ENCODE assay signal across 9 cellular contexts in genomic region chr5:87899109-87900100, GRCh38.
A peak's percentile ranks its signal among the peaks of the same experiment; 100 is the strongest.
DNase-seq lines count a peak whose midpoint lies in the region; ATAC-seq and TF ChIP-seq lines count a peak whose summit lies in the region.
"Had no signal": no experiment of that assay in that cellular context is flagged by ENCODE, and none has a peak within 500 bp of the region (broad histone marks: within the 10 kb centered on the region; RNA-seq: fewer than 3 reads in every experiment).

No MANE protein-coding gene starts in this region.

- POLR2A ChIA-PET in OCI-LY7 (lab: Charles Lee) = interaction anchor here (1.1 kb wide), 1 partner anchor 13 kb away, joined by 3 read pairs; no protein-coding TSS in a partner anchor

- no peaks in the 10 kb centered on the region for H3K9me2 ChIP-seq in OCI-LY7 (ENCODE audit: insufficient read depth, low read length)

- peak; percentile 29 for DNase-seq in DMS 273 (lab: John Stamatoyannopoulos, UW; ENCODE audit: unreplicated experiment)
- DNase-seq in DMS 273 treated with DMSO at 0.1 percent for 48 hours (lab: John Stamatoyannopoulos, UW) = no peak
- peak; percentile 64 for DNase-seq in OCI-LY7 (ENCODE audit: low spot score)
- DNase-seq in heart right ventricle = peak; percentile 16 to 63
- DNase-seq in superior temporal gyrus (ENCODE audit: extremely low spot score) = peak; percentile 94
- DNase-seq in stimulated activated naive CD4-positive, alpha-beta T cell (lab: John Stamatoyannopoulos, UW) = no peak
- no peak for DNase-seq in ACHN
- DNase-seq in HPDE6-E6E7 (ENCODE audit: extremely low spot score) = no peak

- intact Hi-C loops in OCI-LY7 (cut with micrococcal nuclease; ENCODE audit: unreplicated experiment) (no loop called here), heart right ventricle (cut with DNase I) (loop anchor here in 3 of 10 donors (2.0 to 10.0 kb wide), 4 partner anchors 45 to 795 kb away; no protein-coding TSS in a partner anchor)

- WGBS in heart right ventricle, 2 donors = 38 to 45% methylated on average over 7 of the region's 7 CpGs

- peak overlapping the region; percentile 41 for H3K4me2 ChIP-seq in OCI-LY7 (ENCODE audit: low read length)

- H3K4me1 ChIP-seq in OCI-LY7 (ENCODE audit: insufficient read depth, low read length, poor library complexity, severe bottlenecking) (peaks cover 10% of the 10 kb centered on the region), heart right ventricle (peaks cover 0 to 30% (median 5%) of the 10 kb centered on the region in 9 donors)

- no peaks in the 10 kb centered on the region for H3K27me3 ChIP-seq in heart right ventricle

- in situ Hi-C loops in ACHN (cut with HindIII; ENCODE audit: low pct_ligation_motif_present, low pct_unique_long_range_greater_than_20kb, low sequenced_read_pairs) = no loop called here

- H3K27ac ChIP-seq in OCI-LY7 (ENCODE audit: low read depth, low read length, poor library complexity, severe bottlenecking) (no peak overlapping the region), heart right ventricle (peak overlapping the region in 7 of 10 donors; percentile 2 to 60 (median 34))
- H3K27ac ChIP-seq: 22Rv1 had no signal

- H4K20me1 ChIP-seq in OCI-LY7 (ENCODE audit: insufficient read depth, low read length) = no peaks in the 10 kb centered on the region; the same call in 1 of the 2 replicates

- no peak overlapping the region for H3K4me3 ChIP-seq in OCI-LY7 (ENCODE audit: low read depth, low read length, poor library complexity, severe bottlenecking)
- no peak overlapping the region for H3K4me3 ChIP-seq in heart right ventricle

- H3K36me3 ChIP-seq in OCI-LY7 (ENCODE audit: insufficient read depth, low read length) (no peaks in the 10 kb centered on the region), heart right ventricle (no peaks in the 10 kb centered on the region)

- peak; percentile 83 to 97 (median 94) for ATAC-seq in heart right ventricle

- no peaks in the 10 kb centered on the region for H3K79me2 ChIP-seq in OCI-LY7 (ENCODE audit: insufficient read depth, low read depth, low read length)

- peak; percentile 24; the same call in 1 of the 2 replicates for TF ChIP-seq CTCF in OCI-LY7 (conservative IDR thresholded peaks at IDR 0.05; ENCODE audit: low read length)
- peak in 2 of 9 donors; percentile 21 to 46 for TF ChIP-seq CTCF in heart right ventricle (IDR thresholded peaks at IDR 0.05)

- CTCF ChIA-PET in OCI-LY7 (lab: Charles Lee; ENCODE audit: unreplicated experiment) = no interaction called here

- peak overlapping the region; percentile 73 for H2AFZ ChIP-seq in OCI-LY7 (ENCODE audit: low read length)

- H3K9me3 ChIP-seq in OCI-LY7 (ENCODE audit: low read length) = no peaks in the 10 kb centered on the region
- H3K9me3 ChIP-seq in heart right ventricle = no peaks in the 10 kb centered on the region

- BruUV-seq in OCI-LY7 (replicated peaks; lab: Mats Ljungman, UMichigan) = no TSS peak

Comparison
In these comparisons a context has a peak if more than half of its experiments do, and no peak if none do; other contexts are left out.
1. DNase-seq: peak in DMS 273 (single experiment), OCI-LY7 (single experiment), heart right ventricle (2 of 2) and superior temporal gyrus (single experiment); none in DMS 273 treated with DMSO at 0.1 percent for 48 hours (single experiment), stimulated activated naive CD4-positive, alpha-beta T cell (0 of 6), ACHN (single experiment) and HPDE6-E6E7 (single experiment).